In genomic region chr10:91610444-91610843, GRCh38 we compare ENCODE assay signal across 21 cellular contexts. TPM values are rescaled to one million over a fixed set of nuclear protein-coding genes. Genes with fewer than 3 reads are reported as not detected.
A peak's percentile ranks its signal among the peaks of the same experiment; 100 is the strongest.
DNase-seq lines count a peak whose midpoint lies in the region; ATAC-seq, FAIRE-seq and TF ChIP-seq lines count a peak whose summit lies in the region.
"Had no signal": no experiment of that assay in that cellular context is flagged by ENCODE, and none has a peak within 500 bp of the region (broad histone marks: within the 10 kb centered on the region; RNA-seq: fewer than 3 reads in every experiment).

No MANE protein-coding gene starts in this region.

- peaks cover 11% of the 10 kb centered on the region for H3K36me3 Mint-ChIP-seq in HFFc6 (ENCODE audit: low read depth)
- H3K36me3 Mint-ChIP-seq: CD8-positive, alpha-beta T cell had no signal

- H3K4me1 Mint-ChIP-seq in HFFc6 (ENCODE audit: low read depth): peaks cover 34% of the 10 kb centered on the region
- H3K4me1 Mint-ChIP-seq: endodermal cell had no signal

- peak overlapping the region; percentile 88 for H2AFZ ChIP-seq in K562 (ENCODE audit: low read depth, low read length)

- H3K4me3 Mint-ChIP-seq in HFFc6: 0 out of 2 replicates have a peak overlapping the region, but pooled peaks have one; percentile 33
- H3K4me3 Mint-ChIP-seq: activated naive CD4-positive, alpha-beta T cell treated with anti-CD3 and anti-CD28 coated beads for 36 hours; CD8-positive, alpha-beta T cell; endodermal cell had no signal

- H3K9ac ChIP-seq in K562 (ENCODE audit: insufficient read depth in 1 of 2, low read depth in 2 of 2, low read length in 2 of 2): no peak overlapping the region
- no peak overlapping the region for H3K9ac ChIP-seq in rectal smooth muscle tissue (ENCODE audit: low read length)

- in situ Hi-C loops in K562 (cut with MboI): no loop called here

- peaks cover 12% of the 10 kb centered on the region for H3K9me3 Mint-ChIP-seq in HFFc6
- H3K9me3 Mint-ChIP-seq: CD8-positive, alpha-beta T cell had no signal

- TF ChIP-seq CTCF in AG10803 (conservative IDR thresholded peaks at IDR 0.05; ENCODE audit: low read length) (no peak), HFFc6 (IDR thresholded peaks at IDR 0.05) (no peak), K562 (IDR thresholded peaks at IDR 0.05 in 2 of 3, conservative IDR thresholded peaks at IDR 0.05 in 1 of 3; ENCODE audit: insufficient read depth in 2 of 3, low read depth in 1 of 3, low read length in 3 of 3) (no peak), GM20000 (IDR thresholded peaks at IDR 0.05; ENCODE audit: extremely low read depth, missing control alignments) (no peak)

- TF ChIP-seq POLR2A in K562 (conservative IDR thresholded peaks at IDR 0.05): no peak

- WGBS in K562 (ENCODE audit: insufficient coverage, low coverage, missing lambda C conversion rate): 79% methylated on average over 4 of the region's 4 CpGs

- no peaks in the 10 kb centered on the region for H3K27me3 ChIP-seq in K562 (ENCODE audit: control insufficient read depth in 2 of 2, insufficient read depth in 2 of 2, low read length in 2 of 2)
- H3K27me3 ChIP-seq in rectal smooth muscle tissue (ENCODE audit: control insufficient read depth, insufficient read depth, low read length): no peaks in the 10 kb centered on the region
- H3K27me3 ChIP-seq: colonic mucosa had no signal

- H3K27me3 Mint-ChIP-seq in HFFc6 (ENCODE audit: insufficient read depth): peaks cover 4% of the 10 kb centered on the region; the same call in 1 of the 2 replicates
- H3K27me3 Mint-ChIP-seq: progenitor cell of endocrine pancreas had no signal

- no peak overlapping the region; the same call in 1 of the 2 replicates for H3K27ac Mint-ChIP-seq in HFFc6
- H3K27ac Mint-ChIP-seq: activated naive CD4-positive, alpha-beta T cell treated with anti-CD3 and anti-CD28 coated beads for 36 hours; CD8-positive, alpha-beta T cell; endodermal cell; progenitor cell of endocrine pancreas had no signal

- no peaks in the 10 kb centered on the region for H3K79me2 ChIP-seq in K562 (ENCODE audit: control insufficient read depth, insufficient read depth, low read length)

- H4K20me1 ChIP-seq in K562 (replicated peaks; ENCODE audit: control insufficient read depth, insufficient read depth, low read length): no peaks in the 10 kb centered on the region

- H3K4me2 ChIP-seq in K562 (ENCODE audit: insufficient read depth, low read length): no peak overlapping the region

- no peak for TF ChIP-seq EP300 in K562 (IDR thresholded peaks at IDR 0.05; ENCODE audit: low read length)

- POLR2A ChIA-PET in K562 (lab: Yijun Ruan, JAX): interaction anchor here (0.6 to 0.7 kb wide), 2 partner anchors 12 to 338 kb away, joined by 3 read pairs; no protein-coding TSS in a partner anchor

- BruUV-seq in K562 (replicated peaks; lab: Mats Ljungman, UMichigan): no TSS peak

- intact Hi-C loops in K562 (cut with micrococcal nuclease): no loop called here

- CTCF ChIA-PET in K562 (lab: Yijun Ruan, JAX; ENCODE audit: low intra/inter-chr PET ratio): no interaction called here

- peak; percentile 46 for DNase-seq in AG10803 (ENCODE audit: low read depth)
- DNase-seq in HFFc6: peak; percentile 49
- no peak for DNase-seq in K562 (ENCODE audit: extremely low read depth in 1 of 4, low spot score in 3 of 4)
- DNase-seq in GM20000 (ENCODE audit: low spot score): no peak
- DNase-seq: activated CD4-positive, alpha-beta T cell treated with anti-CD3 and anti-CD28 coated beads, Interleukin-2, amount 50 U/mL, for 4 hours; activated naive CD4-positive, alpha-beta T cell treated with anti-CD3 and anti-CD28 coated beads for 36 hours; CD8-positive, alpha-beta T cell; colonic mucosa; DMS79; endodermal cell; hippocampal formation; NCI-H1048; NCI-H510A; substantia nigra; T-helper 1 cell; WERI-Rb-1 had no signal

- no peak for ATAC-seq in K562
- no peak for ATAC-seq in GM18909 (IDR thresholded peaks at IDR 0.05; ENCODE audit: poor library complexity, unreplicated experiment)
- no peak for ATAC-seq in HG02759 (IDR thresholded peaks at IDR 0.05; ENCODE audit: unreplicated experiment)
- ATAC-seq in HG02763 (IDR thresholded peaks at IDR 0.05; ENCODE audit: unreplicated experiment): no peak
- ATAC-seq: CD8-positive, alpha-beta T cell had no signal

- no peak for FAIRE-seq in K562 (lab: Jason Lieb, UNC)

- H3K36me3 ChIP-seq in K562 (ENCODE audit: control insufficient read depth, insufficient read depth, low read length) (no peaks in the 10 kb centered on the region), rectal smooth muscle tissue (ENCODE audit: control insufficient read depth, insufficient read depth, low read length) (no peaks in the 10 kb centered on the region)
- H3K36me3 ChIP-seq: colonic mucosa, WERI-Rb-1 had no signal

- peaks cover 13 to 55% of the 10 kb centered on the region in 2 experiments; a peak in 4 of 5 replicates for H3K4me1 ChIP-seq in K562 (replicated peaks in 1 of 2; ENCODE audit: control insufficient read depth in 2 of 2, insufficient read depth in 2 of 2, low read length in 2 of 2)
- peaks cover 35% of the 10 kb centered on the region for H3K4me1 ChIP-seq in rectal smooth muscle tissue (ENCODE audit: control insufficient read depth, insufficient read depth, low read length)
- H3K4me1 ChIP-seq: colonic mucosa had no signal

- no peak overlapping the region for H3K4me3 ChIP-seq in AG10803 (ENCODE audit: low read length)
- no peak overlapping the region for H3K4me3 ChIP-seq in K562
- H3K4me3 ChIP-seq in rectal smooth muscle tissue (ENCODE audit: low read length): no peak overlapping the region
- H3K4me3 ChIP-seq: colonic mucosa had no signal

- peaks cover 12% of the 10 kb centered on the region for H3K9me3 ChIP-seq in K562 (replicated peaks; ENCODE audit: control insufficient read depth, insufficient read depth, low read depth, low read length)
- H3K9me3 ChIP-seq: colonic mucosa had no signal

- TF ChIP-seq RAD21 in K562 (CRISPR knock-in tag; conservative IDR thresholded peaks at IDR 0.05 in 1 of 2, IDR thresholded peaks at IDR 0.05 in 1 of 2): no peak

- no peaks in the 10 kb centered on the region for H3K9me1 ChIP-seq in K562 (ENCODE audit: control insufficient read depth, insufficient read depth, low read length)

- peak overlapping the region; percentile 52 for H3K27ac ChIP-seq in K562 (ENCODE audit: extremely low read depth, low read depth, low read length)
- H3K27ac ChIP-seq in rectal smooth muscle tissue (ENCODE audit: low read depth, low read length): peak overlapping the region; percentile 41
- H3K27ac ChIP-seq: colonic mucosa, WERI-Rb-1 had no signal

TF ChIP-seq in K562, 482 proteins besides CTCF, POLR2A, EP300 and RAD21:
- TF ChIP-seq HSF4 (CRISPR knock-in tag; IDR thresholded peaks at IDR 0.05; ENCODE audit: borderline replicate concordance): no peak
- no peak for TF ChIP-seq HNRNPLL (IDR thresholded peaks at IDR 0.05; ENCODE audit: low read depth, low read length, poor library complexity, severe bottlenecking)
- TF ChIP-seq KAT2B (IDR thresholded peaks at IDR 0.05; ENCODE audit: low read depth, low read length): no peak
- TF ChIP-seq NR4A1 (CRISPR knock-in tag; IDR thresholded peaks at IDR 0.05): no peak
- TF ChIP-seq NR4A1 (tag; IDR thresholded peaks at IDR 0.05): 0 out of 2 replicates have a peak, but pooled peaks have one; percentile 4
- no peak for TF ChIP-seq L3MBTL2 (IDR thresholded peaks at IDR 0.05)
- TF ChIP-seq FOSL1 (tag; conservative IDR thresholded peaks at IDR 0.05): 0 out of 2 replicates have a peak, but pooled peaks have one; percentile 13
- no peak for TF ChIP-seq TRIM28 (IDR thresholded peaks at IDR 0.05)

RNA-seq across cellular contexts. Expression of gene PPP1R3C, which starts 22.4 kb away (rescaled TPM):
- 10 to 100 TPM; 33.7 to 66.0 (median 39.9) TPM for total RNA-seq in HFFc6 (2021; fragmentation: NEBNext Ultra II Directional; extraction: Animal tissue kit (Norgen Biotek cat#: 25700))
- total RNA-seq in K562 (2011; cell fraction: chromatin; rRNA removed; ENCODE audit: low replicate concordance): not detected in 2 replicates
- 0.26 TPM in 1 of 2 replicates, not detected in the other for total RNA-seq in K562 (2011; cell fraction: nucleolus; rRNA removed)
- 0.15 TPM in 1 of 2 replicates, not detected in the other for total RNA-seq in K562 (2011; cell fraction: nucleoplasm; rRNA removed)
- total RNA-seq in K562 (2014; rRNA removed) (0.08 TPM in 1 of 2 replicates, not detected in the other), K562 (2014; rRNA removed; fragmentation: Illumina TruSeq; extraction: Trizol) (0.10 and 0.11 TPM in 2 replicates), K562 (2015; rRNA removed; fragmentation: Illumina TruSeq; extraction: Trizol) (not detected in 2 replicates), K562 (2021) (0.24 TPM in 1 of 2 replicates, not detected in the other)
- polyA plus RNA-seq in K562 (2011; rRNA removed) (0.06 and 4.5 TPM in 2 replicates), K562 (2014; fragmentation: Illumina TruSeq; extraction: Trizol) (0.10 TPM in 2 replicates), K562 (2014; fragmentation: Nextera tagmentation; extraction: Ambion mirVana) (under 1 TPM; 0.13 to 0.14 TPM), K562 (2014; rRNA removed) (0.07 TPM in 1 of 2 replicates, not detected in the other)
- 3.0 TPM in 1 of 2 replicates, not detected in the other for polyA plus RNA-seq in K562 (2011; cell fraction: cytosol; rRNA removed)
- 0.14 and 4.2 TPM in 2 replicates for polyA plus RNA-seq in K562 (2011; cell fraction: nucleus; rRNA removed)
- polyA plus RNA-seq in K562 (2012): 0.12 and 0.69 TPM in 2 replicates
- polyA minus RNA-seq in K562 (2011; rRNA and poly(A)+ RNA removed): 7.1 TPM in 1 of 2 replicates, not detected in the other
- polyA minus RNA-seq in K562 (2011; cell fraction: cytosol; rRNA and poly(A)+ RNA removed): 2.0 TPM in 1 of 2 replicates, not detected in the other
- 0.27 and 10.4 TPM in 2 replicates for polyA minus RNA-seq in K562 (2011; cell fraction: nucleus; rRNA and poly(A)+ RNA removed)
- total RNA-seq: CD8-positive, alpha-beta T cell had no signal

Comparison
In these comparisons a context has a peak if more than half of its experiments do, and no peak if none do; other contexts are left out.
1. DNase-seq: peak in AG10803 (single experiment) and HFFc6 (single experiment); none in K562 (0 of 4) and GM20000 (single experiment).
2. RNA of gene PPP1R3C, which starts 22.4 kb away (total RNA-seq): 33.7 to 66.0 TPM in HFFc6; 0.08 to 0.26 TPM in K562; every median in the first group is over 10 times any median in the second.